ENCODE assay signal across 22 cellular contexts in genomic region chr15:63448261-63448660, GRCh38. TPM values are rescaled to one million over a fixed set of nuclear protein-coding genes. Genes with fewer than 3 reads are reported as not detected.
DNase-seq lines count a peak whose midpoint lies in the region; ATAC-seq and TF ChIP-seq lines count a peak whose summit lies in the region.
"Had no signal": no experiment of that assay in that cellular context is flagged by ENCODE, and none has a peak within 500 bp of the region (broad histone marks: within the 10 kb centered on the region; RNA-seq: fewer than 3 reads in every experiment).

No MANE protein-coding gene starts in this region.

- ATAC-seq in Right ventricle myocardium superior (ENCODE audit: poor library complexity) (peak; percentile 80), left lung (peak; percentile 59), upper lobe of right lung (peak; percentile 81), GM18867 (IDR thresholded peaks at IDR 0.05; ENCODE audit: unreplicated experiment) (no peak)
- ATAC-seq: activated CD8-positive, alpha-beta T cell treated with anti-CD3 and anti-CD28 coated beads, Interleukin-2, amount 10 ng/mL, durations not matched to agents 7 days and 5 days; esophagus mucosa; natural killer cell treated with Interleukin-12 subunit alpha and Interleukin-12 subunit beta and Interleukin-15 and Interleukin-18, amount 100 ng/mL, for 72 hours; PC-3 had no signal

- H3K27me3 ChIP-seq in right atrium auricular region = no peaks in the 10 kb centered on the region
- H3K27me3 ChIP-seq in left lung = no peaks in the 10 kb centered on the region
- H3K27me3 ChIP-seq in upper lobe of right lung = no peaks in the 10 kb centered on the region
- H3K27me3 ChIP-seq: breast epithelium had no signal

- no peak overlapping the region for H3K27ac ChIP-seq in right atrium auricular region
- peak overlapping the region; percentile 69 to 93 for H3K27ac ChIP-seq in left lung
- H3K27ac ChIP-seq in upper lobe of right lung = peak overlapping the region; percentile 20
- H3K27ac ChIP-seq: breast epithelium, prostate gland, VCaP had no signal

- no peak for DNase-seq in Right ventricle myocardium superior
- DNase-seq in right atrium auricular region (ENCODE audit: low spot score) = no peak
- DNase-seq in SIG-M5 treated with dmso at 0.1 percent for 504 hours (lab: John Stamatoyannopoulos, UW; ENCODE audit: unreplicated experiment) = peak; percentile 86
- DNase-seq in left lung = no peak
- no peak for DNase-seq in upper lobe of right lung
- no peak for DNase-seq in amniotic stem cell (lab: John Stamatoyannopoulos, UW)
- DNase-seq in NCI-H524 treated with DMSO at 0.1 percent for 48 hours (lab: John Stamatoyannopoulos, UW) = no peak
- DNase-seq: 8988T; activated CD8-positive, alpha-beta T cell treated with anti-CD3 and anti-CD28 coated beads, Interleukin-2, amount 10 ng/mL, durations not matched to agents 7 days and 5 days; CD4-positive, CD25-positive, alpha-beta regulatory T cell; DMS79; HCEC 1CT; NCI-H187; NCI-H446 treated with DMSO at 0.1 percent for 48 hours; PC-3; SK-N-SH had no signal

- no peaks in the 10 kb centered on the region for H3K36me3 ChIP-seq in right atrium auricular region
- H3K36me3 ChIP-seq in left lung = no peaks in the 10 kb centered on the region
- H3K36me3 ChIP-seq in upper lobe of right lung = no peaks in the 10 kb centered on the region
- H3K36me3 ChIP-seq: breast epithelium, prostate gland had no signal

- H3K4me1 ChIP-seq in right atrium auricular region (no peaks in the 10 kb centered on the region), left lung (peaks cover 0 to 31% of the 10 kb centered on the region in 2 donors), upper lobe of right lung (peaks cover 10% of the 10 kb centered on the region)
- H3K4me1 ChIP-seq: breast epithelium, prostate gland had no signal

- no peak overlapping the region for H3K4me3 ChIP-seq in right atrium auricular region
- no peak overlapping the region for H3K4me3 ChIP-seq in left lung
- no peak overlapping the region for H3K4me3 ChIP-seq in upper lobe of right lung
- H3K4me3 ChIP-seq: breast epithelium, prostate gland had no signal

- intact Hi-C loops in Right ventricle myocardium superior (cut with DNase I) (no loop called here), left lung (cut with DNase I) (no loop called here), upper lobe of right lung (cut with DNase I) (no loop called here)

- H3K9me3 ChIP-seq in right atrium auricular region = no peaks in the 10 kb centered on the region
- no peaks in the 10 kb centered on the region for H3K9me3 ChIP-seq in left lung
- no peaks in the 10 kb centered on the region for H3K9me3 ChIP-seq in upper lobe of right lung
- H3K9me3 ChIP-seq: breast epithelium, prostate gland, SK-N-SH had no signal

- TF ChIP-seq CTCF in right atrium auricular region (IDR thresholded peaks at IDR 0.05) (no peak), left lung (IDR thresholded peaks at IDR 0.05) (no peak), upper lobe of right lung (IDR thresholded peaks at IDR 0.05) (no peak)

RNA-seq across cellular contexts. Expression of gene USP3, which starts 56.1 kb away (rescaled TPM):
- total RNA-seq in Right ventricle myocardium superior (15.9 TPM), right atrium auricular region (10 to 100 TPM; 12.3 to 18.5 TPM), left lung (10 to 100 TPM; 53.5 to 80.7 TPM), upper lobe of right lung (62.5 TPM)

Comparison
In these comparisons a context has a peak if more than half of its experiments do, and no peak if none do; other contexts are left out.
1. H3K27ac ChIP-seq: peak in left lung (2 of 2) and upper lobe of right lung (single experiment); none in right atrium auricular region (0 of 2).